ENCODE assay signal across 8 cellular contexts in the genomic region with DNA sequence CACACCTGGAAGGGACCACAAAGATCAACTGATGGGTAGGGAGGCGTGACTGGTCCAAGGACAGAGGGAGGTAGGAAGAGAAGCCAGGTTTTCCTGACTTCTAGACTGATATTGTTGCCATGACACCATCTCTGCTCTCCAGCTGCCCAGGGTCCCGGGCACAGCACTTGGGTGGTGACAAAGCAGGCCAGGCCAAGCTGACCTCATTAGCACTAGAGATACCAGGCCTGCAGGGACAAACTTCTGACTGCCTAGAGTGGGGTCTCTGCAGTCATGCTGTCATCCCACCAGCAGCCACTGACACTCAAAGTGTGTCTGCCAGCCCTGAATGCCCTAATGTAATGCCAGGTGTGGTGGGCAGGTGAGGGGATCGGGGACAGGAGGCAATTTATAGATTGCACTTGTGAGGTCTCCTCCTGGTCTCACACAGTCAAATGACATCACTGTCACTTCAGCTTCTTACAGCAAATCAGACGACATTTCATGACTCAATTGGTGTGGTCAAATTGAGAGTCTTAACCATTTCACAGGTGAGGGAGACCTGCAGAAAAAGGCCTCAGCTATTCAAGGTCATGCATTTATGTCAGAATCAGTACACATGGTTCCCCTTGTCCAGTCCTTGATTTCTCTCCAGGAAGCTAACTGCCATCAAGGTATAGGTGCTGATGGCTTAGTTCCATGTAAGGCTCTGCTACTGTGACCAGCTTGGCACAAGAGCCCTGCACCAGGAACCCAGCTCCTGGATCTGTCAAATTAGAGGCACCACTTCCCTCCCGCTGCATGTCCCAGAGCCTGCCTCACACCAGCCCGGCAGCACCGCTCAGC. TPM values are rescaled to one million over a fixed set of nuclear protein-coding genes. Genes with fewer than 3 reads are reported as not detected.
DNase-seq lines count a peak whose midpoint lies in the region; TF ChIP-seq lines count a peak whose summit lies in the region.

No MANE protein-coding gene starts in this region.

- peak overlapping the region; percentile 93 for H3K4me3 Mint-ChIP-seq in activated naive CD4-positive, alpha-beta T cell treated with anti-CD3 and anti-CD28 coated beads, Interleukin-2, amount 50 U/mL, for 24 hours
- H3K4me3 Mint-ChIP-seq in MCF 10A (ENCODE audit: unreplicated experiment): peak overlapping the region; percentile 92

- CTCF ChIA-PET in MCF 10A (lab: Yijun Ruan, JAX): interaction anchor here (0.7 to 1.8 kb wide), 8 partner anchors 10 to 338 kb away, joined by 3 to 13 read pairs (median 4); a partner anchor contains a TSS

- H3K27ac Mint-ChIP-seq in activated naive CD4-positive, alpha-beta T cell treated with anti-CD3 and anti-CD28 coated beads, Interleukin-2, amount 50 U/mL, for 24 hours: peak overlapping the region; percentile 38
- peak overlapping the region; percentile 94 for H3K27ac Mint-ChIP-seq in MCF 10A (ENCODE audit: low read depth, unreplicated experiment)

- BruUV-seq in MCF 10A (replicated peaks; lab: Mats Ljungman, UMichigan): no TSS peak

- no peak for TF ChIP-seq CTCF in MCF 10A (IDR thresholded peaks at IDR 0.05; ENCODE audit: unreplicated experiment)
- TF ChIP-seq CTCF in vagina (IDR thresholded peaks at IDR 0.05): no peak

- no peaks in the 10 kb centered on the region for H3K27me3 ChIP-seq in mucosa of rectum (ENCODE audit: control insufficient read depth in 2 of 2, insufficient read depth in 2 of 2, low read length in 2 of 2)
- no peaks in the 10 kb centered on the region for H3K27me3 ChIP-seq in vagina

- no peaks in the 10 kb centered on the region for H3K36me3 Mint-ChIP-seq in activated naive CD4-positive, alpha-beta T cell treated with anti-CD3 and anti-CD28 coated beads, Interleukin-2, amount 50 U/mL, for 24 hours
- H3K36me3 Mint-ChIP-seq in MCF 10A (ENCODE audit: insufficient read depth, unreplicated experiment): no peaks in the 10 kb centered on the region

- H3K4me3 ChIP-seq in mucosa of rectum (ENCODE audit: low read length in 2 of 2) (peak overlapping the region; percentile 76 to 77), vagina (peak overlapping the region; percentile 80 to 86)

- intact Hi-C loops in MCF 10A (cut with micrococcal nuclease) (no loop called here), vagina (cut with DNase I) (loop anchor here (5.0 kb wide), 1 partner anchor 35 kb away; no protein-coding TSS in a partner anchor)

- peaks cover 0 to 14% of the 10 kb centered on the region in 2 donors for H3K36me3 ChIP-seq in mucosa of rectum (ENCODE audit: control insufficient read depth in 2 of 2, insufficient read depth in 2 of 2, low read length in 2 of 2)
- H3K36me3 ChIP-seq in vagina: no peaks in the 10 kb centered on the region

- no peak for TF ChIP-seq POLR2A in vagina (IDR thresholded peaks at IDR 0.05)

- H3K9me3 ChIP-seq in mucosa of rectum (ENCODE audit: control insufficient read depth in 2 of 2, low read length in 2 of 2) (no peaks in the 10 kb centered on the region), vagina (no peaks in the 10 kb centered on the region)

- H3K27ac ChIP-seq in mucosa of rectum (ENCODE audit: low read depth in 2 of 2, low read length in 2 of 2) (peak overlapping the region in 1 of 2 donors; percentile 86), vagina (peak overlapping the region; percentile 92)

- POLR2A ChIA-PET in MCF 10A (lab: Yijun Ruan, JAX): interaction anchor here (0.6 to 7.1 kb wide), 11 partner anchors 9 to 156 kb away, joined by 3 to 111 read pairs (median 5); no protein-coding TSS in a partner anchor

- peaks cover 68% of the 10 kb centered on the region for H3K4me1 Mint-ChIP-seq in activated naive CD4-positive, alpha-beta T cell treated with anti-CD3 and anti-CD28 coated beads, Interleukin-2, amount 50 U/mL, for 24 hours
- H3K4me1 Mint-ChIP-seq in MCF 10A (ENCODE audit: insufficient read depth, unreplicated experiment): peaks cover 63% of the 10 kb centered on the region

- H3K9me3 Mint-ChIP-seq in activated naive CD4-positive, alpha-beta T cell treated with anti-CD3 and anti-CD28 coated beads, Interleukin-2, amount 50 U/mL, for 24 hours: no peaks in the 10 kb centered on the region
- no peaks in the 10 kb centered on the region for H3K9me3 Mint-ChIP-seq in MCF 10A (ENCODE audit: unreplicated experiment)

- H3K4me1 ChIP-seq in mucosa of rectum (ENCODE audit: control insufficient read depth in 2 of 2, insufficient read depth in 2 of 2, low read length in 2 of 2) (peaks cover 37 to 38% of the 10 kb centered on the region in 2 donors), vagina (peaks cover 75% of the 10 kb centered on the region)

- H3K9ac ChIP-seq in mucosa of rectum (ENCODE audit: low read depth in 1 of 2, low read length in 2 of 2): peak overlapping the region; percentile 61 to 89

- DNase-seq in activated naive CD4-positive, alpha-beta T cell treated with anti-CD3 and anti-CD28 coated beads, Interleukin-2, amount 50 U/mL, for 16 hours: no peak
- no peak for DNase-seq in MCF 10A (ENCODE audit: unreplicated experiment)
- DNase-seq in vagina (ENCODE audit: extremely low spot score in 2 of 2): no peak
- no peak for DNase-seq in NCI-H1417 treated with DMSO at 0.1 percent for 48 hours (lab: John Stamatoyannopoulos, UW)
- no peak for DNase-seq in NCI-H1436 (lab: John Stamatoyannopoulos, UW)
- no peak for DNase-seq in NCI-H2029 treated with DMSO at 0.1 percent for 48 hours (lab: John Stamatoyannopoulos, UW)

- no peaks in the 10 kb centered on the region for H3K27me3 Mint-ChIP-seq in activated naive CD4-positive, alpha-beta T cell treated with anti-CD3 and anti-CD28 coated beads, Interleukin-2, amount 50 U/mL, for 24 hours
- H3K27me3 Mint-ChIP-seq in MCF 10A (ENCODE audit: insufficient read depth, unreplicated experiment): no peaks in the 10 kb centered on the region

RNA-seq across cellular contexts. Expression of a gene that starts 2.7 kb away (rescaled TPM):
- total RNA-seq in MCF 10A (2022): 70.5 and 88.8 TPM in 2 replicates
- total RNA-seq in vagina: 10.6 TPM
